8 cellular contexts compared by ENCODE assay signal in genomic region chr10:28587970-28588290, GRCh38. TPM values are rescaled to one million over a fixed set of nuclear protein-coding genes. Genes with fewer than 3 reads are reported as not detected.
DNase-seq lines count a peak whose midpoint lies in the region; ATAC-seq and TF ChIP-seq lines count a peak whose summit lies in the region.

No MANE protein-coding gene starts in this region.

- peak; percentile 64 for DNase-seq in EH (ENCODE audit: low read depth)
- peak; percentile 13 to 78 for DNase-seq in SW 1271 (lab: John Stamatoyannopoulos, UW)
- DNase-seq in fibroblast of villous mesenchyme (ENCODE audit: low read depth): peak; percentile 90
- DNase-seq in pons (ENCODE audit: low spot score): peak; percentile 72
- DNase-seq in NCI-H524 (lab: John Stamatoyannopoulos, UW): no peak
- no peak for DNase-seq in Calu3
- no peak for DNase-seq in activated T-cell treated with anti-CD3 and anti-CD28 coated beads for 4 hours

- BruUV-seq in Calu3 (replicated peaks; lab: Mats Ljungman, UMichigan): no TSS peak

- TF ChIP-seq CTCF in fibroblast of villous mesenchyme (IDR thresholded peaks at IDR 0.05; ENCODE audit: insufficient read depth, low read depth, low read length) (peak; percentile 42), Calu3 (IDR thresholded peaks at IDR 0.05; ENCODE audit: unreplicated experiment) (no peak)

- peaks cover 37% of the 10 kb centered on the region for H3K4me1 Mint-ChIP-seq in Calu3 (ENCODE audit: low read depth, unreplicated experiment)

- H3K9me3 Mint-ChIP-seq in Calu3 (ENCODE audit: low read depth, unreplicated experiment): no peaks in the 10 kb centered on the region

- H3K4me3 ChIP-seq in fibroblast of villous mesenchyme (ENCODE audit: low read depth, low read length): no peak overlapping the region

- H3K27me3 Mint-ChIP-seq in Calu3 (ENCODE audit: unreplicated experiment): no peaks in the 10 kb centered on the region

- H3K27ac Mint-ChIP-seq in Calu3 (ENCODE audit: unreplicated experiment): no peak overlapping the region

- intact Hi-C loops in Calu3 (cut with micrococcal nuclease; ENCODE audit: unreplicated experiment): loop anchor here (5.0 kb wide), 2 partner anchors 36 to 156 kb away; no protein-coding TSS in a partner anchor

- no peak overlapping the region for H3K4me3 Mint-ChIP-seq in Calu3 (ENCODE audit: low read depth, unreplicated experiment)

- no peak for ATAC-seq in GM19452 (IDR thresholded peaks at IDR 0.05; ENCODE audit: unreplicated experiment)

- CTCF ChIA-PET in Calu3 (lab: Charles Lee): no interaction called here

- peaks cover 50% of the 10 kb centered on the region for H3K36me3 Mint-ChIP-seq in Calu3 (ENCODE audit: insufficient read depth, unreplicated experiment)

RNA-seq across cellular contexts. Expression of gene WAC, which starts 55.0 kb away (rescaled TPM):
- 65.4 and 92.8 TPM in 2 replicates for total RNA-seq in fibroblast of villous mesenchyme
- total RNA-seq in Calu3 (2022): 125 and 127 TPM in 2 replicates

Comparison
In these comparisons a context has a peak if more than half of its experiments do, and no peak if none do; other contexts are left out.
1. DNase-seq: peak in EH (single experiment), SW 1271 (2 of 2), fibroblast of villous mesenchyme (single experiment) and pons (single experiment); none in NCI-H524 (0 of 2), Calu3 (single experiment) and activated T-cell treated with anti-CD3 and anti-CD28 coated beads for 4 hours (single experiment).